In genomic region chr9:69157751-69158466, GRCh38 we compare ENCODE assay signal across 10 cellular contexts. TPM values are rescaled to one million over a fixed set of nuclear protein-coding genes. Genes with fewer than 3 reads are reported as not detected.
A peak's percentile ranks its signal among the peaks of the same experiment; 100 is the strongest.
DNase-seq lines count a peak whose midpoint lies in the region; ATAC-seq and TF ChIP-seq lines count a peak whose summit lies in the region.
"Had no signal": no experiment of that assay in that cellular context is flagged by ENCODE, and none has a peak within 500 bp of the region (broad histone marks: within the 10 kb centered on the region; RNA-seq: fewer than 3 reads in every experiment).

No MANE protein-coding gene starts in this region.

- ATAC-seq in natural killer cell treated with Interleukin-12 subunit alpha and Interleukin-12 subunit beta and Interleukin-15 and Interleukin-18, amount 100 ng/mL, for 72 hours, result no peak
- ATAC-seq in activated CD4-positive, CD25-positive, alpha-beta regulatory T cell treated with anti-CD3 and anti-CD28 coated beads, Interleukin-2, amount 50 U/mL, for 24 hours, result no peak
- no peak for ATAC-seq in GM18909 (IDR thresholded peaks at IDR 0.05; ENCODE audit: poor library complexity, unreplicated experiment)
- ATAC-seq: activated T-cell treated with anti-CD3 and anti-CD28 coated beads, Interleukin-2, amount 50 U/mL, for 4 hours had no signal

- no peak for TF ChIP-seq POLR2A in adrenal gland (IDR thresholded peaks at IDR 0.05)

- no peaks in the 10 kb centered on the region for H3K36me3 Mint-ChIP-seq in natural killer cell treated with Interleukin-12 subunit alpha and Interleukin-12 subunit beta and Interleukin-15 and Interleukin-18, amount 100 ng/mL, for 72 hours

- H3K9me3 ChIP-seq in adrenal gland (replicated peaks in 1 of 3), result no peaks in the 10 kb centered on the region

- no peaks in the 10 kb centered on the region for H3K4me1 ChIP-seq in adrenal gland (replicated peaks in 1 of 2)

- no peak overlapping the region for H3K27ac Mint-ChIP-seq in natural killer cell treated with Interleukin-12 subunit alpha and Interleukin-12 subunit beta and Interleukin-15 and Interleukin-18, amount 100 ng/mL, for 72 hours

- TF ChIP-seq CTCF in C4-2B (conservative IDR thresholded peaks at IDR 0.05), result peak; percentile 68
- TF ChIP-seq CTCF in adrenal gland (IDR thresholded peaks at IDR 0.05), result peak in 3 of 6 experiments; percentile 12 to 22 (median 18)

- DNase-seq in HCEC 1CT (peak; percentile 71), adrenal gland (peak in 4 of 7 donors; percentile 34 to 52 (median 40)), kidney tubule cell (ENCODE audit: low spot score) (peak; percentile 70)
- DNase-seq in natural killer cell treated with Interleukin-12 subunit alpha and Interleukin-12 subunit beta and Interleukin-15 and Interleukin-18, amount 100 ng/mL, for 72 hours (ENCODE audit: low spot score), result no peak
- DNase-seq: activated T-cell treated with anti-CD3 and anti-CD28 coated beads, Interleukin-2, amount 50 U/mL, for 4 hours; NCI-H187 had no signal

- 79 to 85% (median 81%) methylated on average over 8 of the region's 8 CpGs for WGBS in adrenal gland, 4 donors

- no peak overlapping the region for H3K4me3 ChIP-seq in adrenal gland
- H3K4me3 ChIP-seq: SK-N-MC had no signal

- no peaks in the 10 kb centered on the region for H3K4me1 Mint-ChIP-seq in natural killer cell treated with Interleukin-12 subunit alpha and Interleukin-12 subunit beta and Interleukin-15 and Interleukin-18, amount 100 ng/mL, for 72 hours (ENCODE audit: low read depth in 2 of 2)

- H3K27me3 Mint-ChIP-seq in natural killer cell treated with Interleukin-12 subunit alpha and Interleukin-12 subunit beta and Interleukin-15 and Interleukin-18, amount 100 ng/mL, for 72 hours, result no peaks in the 10 kb centered on the region

- intact Hi-C loops in adrenal gland (cut with DNase I), result no loop called here

- H3K36me3 ChIP-seq in adrenal gland (replicated peaks in 1 of 2), result no peaks in the 10 kb centered on the region

- no peaks in the 10 kb centered on the region for H3K27me3 ChIP-seq in adrenal gland

- H3K27ac ChIP-seq in C4-2B (no peak overlapping the region), adrenal gland (no peak overlapping the region)
- H3K27ac ChIP-seq: SK-N-MC had no signal

- no peak overlapping the region for H3K4me3 Mint-ChIP-seq in natural killer cell treated with Interleukin-12 subunit alpha and Interleukin-12 subunit beta and Interleukin-15 and Interleukin-18, amount 100 ng/mL, for 72 hours
- H3K4me3 Mint-ChIP-seq: activated T-cell treated with anti-CD3 and anti-CD28 coated beads, Interleukin-2, amount 50 U/mL, for 4 hours had no signal

- H3K9me3 Mint-ChIP-seq in natural killer cell treated with Interleukin-12 subunit alpha and Interleukin-12 subunit beta and Interleukin-15 and Interleukin-18, amount 100 ng/mL, for 72 hours, result no peaks in the 10 kb centered on the region
- H3K9me3 Mint-ChIP-seq: activated T-cell treated with anti-CD3 and anti-CD28 coated beads, Interleukin-2, amount 50 U/mL, for 4 hours had no signal

RNA-seq across cellular contexts. Expression of gene TJP2, which starts 16.2 kb away (rescaled TPM):
- 100 to 1,000 TPM in 1 of 8 donors, 10 to 100 TPM in 7; 16.8 to 108 (median 48.5) TPM for total RNA-seq in adrenal gland
- polyA plus RNA-seq in adrenal gland, result 10 to 100 TPM; 22.1 to 26.4 (median 23.2) TPM
- 10 to 100 TPM in 1 of 2 donors, 1 to 10 TPM in 1; 5.1 to 10.2 TPM for total RNA-seq in natural killer cell treated with Interleukin-12 subunit alpha and Interleukin-12 subunit beta and Interleukin-15 and Interleukin-18, amount 100 ng/mL, for 72 hours
